16 cellular contexts compared by ENCODE assay signal in the genomic region with DNA sequence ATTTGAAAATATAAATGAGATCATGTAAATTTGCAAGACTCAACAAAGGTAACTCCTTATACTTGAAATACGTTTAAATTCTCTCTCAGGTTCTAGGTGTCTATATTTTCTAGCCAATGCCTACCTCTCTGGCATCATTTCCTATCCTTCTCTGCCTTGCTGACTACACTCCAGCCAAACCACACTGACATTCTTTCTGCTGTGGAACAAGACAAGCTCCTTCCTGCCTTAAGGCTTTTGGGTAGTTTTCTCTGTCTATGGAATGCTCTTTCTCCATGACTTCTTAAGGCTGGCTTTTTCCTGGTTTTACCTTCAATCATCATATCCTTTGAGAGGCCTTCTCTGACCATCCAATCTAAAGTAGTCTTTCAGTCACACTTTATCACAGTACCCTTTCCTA.
DNase-seq lines count a peak whose midpoint lies in the region; ATAC-seq and TF ChIP-seq lines count a peak whose summit lies in the region.
"Had no signal": no experiment of that assay in that cellular context is flagged by ENCODE, and none has a peak within 500 bp of the region (broad histone marks: within the 10 kb centered on the region; RNA-seq: fewer than 3 reads in every experiment).

No MANE protein-coding gene starts in this region.

- no peak overlapping the region for H3K27ac ChIP-seq in H9 (ENCODE audit: insufficient read length, low read depth, low read length)
- H3K27ac ChIP-seq in foreskin keratinocyte = no peak overlapping the region
- H3K27ac ChIP-seq in suprapubic skin = peak overlapping the region; percentile 35

- no peak for TF ChIP-seq EP300 in suprapubic skin (IDR thresholded peaks at IDR 0.05)

- H4K20me1 ChIP-seq in H9 (ENCODE audit: control insufficient read depth, insufficient read depth, insufficient read length) = no peaks in the 10 kb centered on the region

- no peak overlapping the region for H3T11ph ChIP-seq in H9 (ENCODE audit: low read length)

- H2BK12ac ChIP-seq in H9 (ENCODE audit: insufficient read length, low read depth, low read length) = no peak overlapping the region

- TF ChIP-seq POLR2A in suprapubic skin (IDR thresholded peaks at IDR 0.05) = no peak

- no peak overlapping the region for H3K4me2 ChIP-seq in H9 (ENCODE audit: insufficient read depth, insufficient read length, low read length)

- no peak overlapping the region for H4K91ac ChIP-seq in H9 (ENCODE audit: insufficient read length, low read depth, low read length)

- H3K4me3 Mint-ChIP-seq in H9 (no peak overlapping the region), osteocyte (ENCODE audit: unreplicated experiment) (no peak overlapping the region)
- H3K4me3 Mint-ChIP-seq in T-helper 2 cell treated with Interferon-gamma antibody and Interleukin-4, amounts not matched to agents 5 μg/mL and 100 μg/mL, for 36 hours = no peak overlapping the region
- H3K4me3 Mint-ChIP-seq: CD4-positive, alpha-beta T cell; stimulated activated naive B cell treated with anti-CD40 and anti-IgM and Interleukin-4, amounts not matched to agents 10 μg/mL and 1 μg/mL and 100 μg/mL, for 72 hours; type B pancreatic cell had no signal

- no peak overlapping the region for H2AK5ac ChIP-seq in H9 (ENCODE audit: insufficient read length, low read length)

- H3K4me1 Mint-ChIP-seq in H9 (peaks cover 44 to 46% of the 10 kb centered on the region in 2 experiments), osteocyte (ENCODE audit: unreplicated experiment) (peaks cover 15% of the 10 kb centered on the region)
- peaks cover 39% of the 10 kb centered on the region for H3K4me1 Mint-ChIP-seq in T-helper 2 cell treated with Interferon-gamma antibody and Interleukin-4, amounts not matched to agents 5 μg/mL and 100 μg/mL, for 36 hours (ENCODE audit: low read depth)

- H4K8ac ChIP-seq in H9 (replicated peaks; ENCODE audit: insufficient read length, low read depth, low read length) = no peak overlapping the region

- no peaks in the 10 kb centered on the region for H3K79me1 ChIP-seq in H9 (ENCODE audit: insufficient read depth, low read depth, low read length, poor library complexity, severe bottlenecking)

- H3K27me3 ChIP-seq in H9 (ENCODE audit: insufficient read depth, low read length) (no peaks in the 10 kb centered on the region), foreskin keratinocyte (no peaks in the 10 kb centered on the region), suprapubic skin (no peaks in the 10 kb centered on the region)

- no peak overlapping the region for H2BK5ac ChIP-seq in H9 (ENCODE audit: insufficient read length, low read length)

- H3K79me2 ChIP-seq in H9 (ENCODE audit: insufficient read depth, low read length) = no peaks in the 10 kb centered on the region

- H3K4me3 ChIP-seq in suprapubic skin = no peak overlapping the region

- no CpG with 5 or more reads among the region's 1 CpG for WGBS in H9 (ENCODE audit: extremely low coverage, insufficient read length, low lambda C conversion rate)
- WGBS in suprapubic skin = 47% methylated on average over 1 of the region's 1 CpG

- DNase-seq in H9 (no peak), astrocyte of the hippocampus (ENCODE audit: low read depth, low spot score) (peak; percentile 77), foreskin keratinocyte (peak; percentile 69 to 85), suprapubic skin (ENCODE audit: low spot score in 2 of 2) (no peak), osteocyte (ENCODE audit: extremely low spot score, unreplicated experiment) (no peak), T-helper 2 cell (no peak)
- DNase-seq in T-helper 2 cell treated with Interferon-gamma antibody and Interleukin-4, amounts not matched to agents 5 μg/mL and 100 μg/mL, for 36 hours (ENCODE audit: low spot score) = no peak
- DNase-seq: anterior cingulate cortex; CD4-positive, alpha-beta T cell; dermis blood vessel endothelial cell; left ventricle myocardium superior; NCI-H1417; stimulated activated naive B cell treated with anti-CD40 and anti-IgM and Interleukin-4, amounts not matched to agents 10 μg/mL and 1 μg/mL and 100 μg/mL, for 72 hours had no signal

- ATAC-seq in foreskin keratinocyte = peak; percentile 73
- ATAC-seq: esophagus mucosa; left ventricle myocardium superior; stimulated activated naive B cell treated with anti-CD40 and anti-IgM and Interleukin-4, amounts not matched to agents 10 μg/mL and 1 μg/mL and 100 μg/mL, for 72 hours had no signal

- H3K27ac Mint-ChIP-seq in H9 = peak overlapping the region in 2 of 3 experiments; percentile 4 to 30; a peak in 3 of 7 replicates
- no peak overlapping the region for H3K27ac Mint-ChIP-seq in T-helper 2 cell treated with Interferon-gamma antibody and Interleukin-4, amounts not matched to agents 5 μg/mL and 100 μg/mL, for 36 hours
- H3K27ac Mint-ChIP-seq in osteocyte (ENCODE audit: unreplicated experiment) = no peak overlapping the region
- H3K27ac Mint-ChIP-seq: activated T-helper 2 cell treated with anti-CD3 and anti-CD28 coated beads, Interferon-gamma antibody, Interleukin-2, Interleukin-4, amounts not matched to agents 10 μg/mL and 5 μg/mL and 100 μg/mL, durations not matched to agents 14 hours and 24 hours and 36 hours; CD4-positive, alpha-beta T cell; stimulated activated naive B cell treated with anti-CD40 and anti-IgM and Interleukin-4, amounts not matched to agents 10 μg/mL and 1 μg/mL and 100 μg/mL, for 72 hours; type B pancreatic cell had no signal

- TF ChIP-seq CTCF in H9 (conservative IDR thresholded peaks at IDR 0.05) (no peak), foreskin keratinocyte (conservative IDR thresholded peaks at IDR 0.05) (no peak), suprapubic skin (IDR thresholded peaks at IDR 0.05) (no peak), osteocyte (IDR thresholded peaks at IDR 0.05) (no peak)

- no peak overlapping the region for H3K56ac ChIP-seq in H9 (ENCODE audit: insufficient read length, low read depth, low read length)

- no peaks in the 10 kb centered on the region for H3K9me3 ChIP-seq in H9 (ENCODE audit: control insufficient read depth, low read depth, low read length)
- no peaks in the 10 kb centered on the region for H3K9me3 ChIP-seq in suprapubic skin

- no peak overlapping the region for H2BK120ac ChIP-seq in H9 (ENCODE audit: low read depth, low read length, poor library complexity, severe bottlenecking)

- H3K18ac ChIP-seq in H9 (ENCODE audit: insufficient read length, low read depth, low read length) = no peak overlapping the region

- H3K36me3 ChIP-seq in suprapubic skin = no peaks in the 10 kb centered on the region

- H3K9me3 Mint-ChIP-seq in H9 = no peaks in the 10 kb centered on the region
- no peaks in the 10 kb centered on the region for H3K9me3 Mint-ChIP-seq in T-helper 2 cell treated with Interferon-gamma antibody and Interleukin-4, amounts not matched to agents 5 μg/mL and 100 μg/mL, for 36 hours
- H3K9me3 Mint-ChIP-seq in osteocyte (ENCODE audit: unreplicated experiment) = no peaks in the 10 kb centered on the region
- H3K9me3 Mint-ChIP-seq: activated T-helper 2 cell treated with anti-CD3 and anti-CD28 coated beads, Interferon-gamma antibody, Interleukin-2, Interleukin-4, amounts not matched to agents 10 μg/mL and 5 μg/mL and 100 μg/mL, durations not matched to agents 14 hours and 24 hours and 36 hours; CD4-positive, alpha-beta T cell had no signal

- H3K9ac ChIP-seq in H9 (ENCODE audit: extremely low read depth, insufficient read length, low read length) = no peak overlapping the region

- no peak overlapping the region for H2BK15ac ChIP-seq in H9 (ENCODE audit: low read depth, low read length)

- no peaks in the 10 kb centered on the region for H3K36me3 Mint-ChIP-seq in H9 (ENCODE audit: insufficient read depth in 1 of 3, low read depth in 3 of 3)
- H3K36me3 Mint-ChIP-seq in T-helper 2 cell treated with Interferon-gamma antibody and Interleukin-4, amounts not matched to agents 5 μg/mL and 100 μg/mL, for 36 hours (ENCODE audit: low read depth) = no peaks in the 10 kb centered on the region
- H3K36me3 Mint-ChIP-seq in osteocyte (ENCODE audit: unreplicated experiment) = no peaks in the 10 kb centered on the region
- H3K36me3 Mint-ChIP-seq: stimulated activated naive B cell treated with anti-CD40 and anti-IgM and Interleukin-4, amounts not matched to agents 10 μg/mL and 1 μg/mL and 100 μg/mL, for 72 hours; type B pancreatic cell had no signal

- no peak overlapping the region for H4K5ac ChIP-seq in H9 (ENCODE audit: insufficient read length, low read depth, low read length)

- no peak overlapping the region for H3K23ac ChIP-seq in H9 (ENCODE audit: insufficient read length, low read depth, low read length)

- no peaks in the 10 kb centered on the region for H3K27me3 Mint-ChIP-seq in H9 (ENCODE audit: low read depth)
- peaks cover 12% of the 10 kb centered on the region for H3K27me3 Mint-ChIP-seq in T-helper 2 cell treated with Interferon-gamma antibody and Interleukin-4, amounts not matched to agents 5 μg/mL and 100 μg/mL, for 36 hours (ENCODE audit: low read depth)
- peaks cover 5% of the 10 kb centered on the region for H3K27me3 Mint-ChIP-seq in osteocyte (ENCODE audit: unreplicated experiment)
- H3K27me3 Mint-ChIP-seq: CD4-positive, alpha-beta T cell; stimulated activated naive B cell treated with anti-CD40 and anti-IgM and Interleukin-4, amounts not matched to agents 10 μg/mL and 1 μg/mL and 100 μg/mL, for 72 hours; type B pancreatic cell had no signal

- H3K14ac ChIP-seq in H9 (ENCODE audit: insufficient read depth, low read length) = no peak overlapping the region

- H3K4me1 ChIP-seq in H9 (ENCODE audit: insufficient read depth, low read length) (no peaks in the 10 kb centered on the region; the same call in 1 of the 2 replicates), foreskin keratinocyte (peaks cover 10% of the 10 kb centered on the region), suprapubic skin (peaks cover 22% of the 10 kb centered on the region)

- no peak overlapping the region for H2BK20ac ChIP-seq in H9 (ENCODE audit: low read depth, low read length, poor library complexity, severe bottlenecking)

- H3K23me2 ChIP-seq in H9 (ENCODE audit: insufficient read length, low read depth, low read length, poor library complexity, severe bottlenecking) = no peaks in the 10 kb centered on the region

- H3K4ac ChIP-seq in H9 (ENCODE audit: low read depth, low read length) = no peak overlapping the region

- H2AFZ ChIP-seq in H9 (ENCODE audit: low read length) = no peak overlapping the region

Comparison
In these comparisons a context has a peak if more than half of its experiments do, and no peak if none do; other contexts are left out.
1. DNase-seq: peak in astrocyte of the hippocampus (single experiment) and foreskin keratinocyte (2 of 2); none in H9 (single experiment), suprapubic skin (0 of 2), T-helper 2 cell treated with Interferon-gamma antibody and Interleukin-4, amounts not matched to agents 5 μg/mL and 100 μg/mL, for 36 hours (single experiment), osteocyte (single experiment) and T-helper 2 cell (0 of 5).
2. H3K27ac Mint-ChIP-seq: peak in H9 (2 of 3); none in T-helper 2 cell treated with Interferon-gamma antibody and Interleukin-4, amounts not matched to agents 5 μg/mL and 100 μg/mL, for 36 hours (single experiment) and osteocyte (single experiment).